ENCODE assay signal across 13 cellular contexts in the genomic region with DNA sequence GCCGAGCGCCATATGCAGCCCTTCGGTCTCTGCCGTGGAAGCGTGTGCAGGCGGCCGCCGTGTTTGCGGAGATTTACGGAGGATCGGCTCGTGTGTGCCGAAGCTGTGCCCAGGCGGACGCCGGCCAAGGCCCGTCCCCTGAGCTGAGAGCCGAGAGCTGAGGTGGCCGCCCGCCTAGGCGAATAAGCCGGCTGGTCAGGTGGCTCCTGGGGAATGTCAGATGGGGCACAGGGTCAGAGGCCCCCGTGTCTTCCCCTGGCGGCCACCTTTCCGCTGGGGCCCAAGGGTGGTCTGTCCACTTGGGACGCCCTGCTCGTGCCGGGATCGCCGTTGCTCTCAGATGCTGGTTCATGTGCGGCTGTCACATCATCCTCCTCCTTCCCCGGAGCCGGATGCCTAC.
A peak's percentile ranks its signal among the peaks of the same experiment; 100 is the strongest.
DNase-seq lines count a peak whose midpoint lies in the region; TF ChIP-seq lines count a peak whose summit lies in the region.
"Had no signal": no experiment of that assay in that cellular context is flagged by ENCODE, and none has a peak within 500 bp of the region (broad histone marks: within the 10 kb centered on the region; RNA-seq: fewer than 3 reads in every experiment).

No MANE protein-coding gene starts in this region.

- in situ Hi-C loops in astrocyte of the cerebellum (cut with HindIII; ENCODE audit: low sequenced_read_pairs), result no loop called here

- TF ChIP-seq CTCF in AG10803 (conservative IDR thresholded peaks at IDR 0.05; ENCODE audit: low read length) (no peak), astrocyte of the cerebellum (IDR thresholded peaks at IDR 0.05; ENCODE audit: low read depth, low read length, missing control alignments) (no peak), MM.1S (IDR thresholded peaks at IDR 0.05; ENCODE audit: low read length) (no peak)

- H3K9ac ChIP-seq in MM.1S (ENCODE audit: low read length), result no peak overlapping the region

- H3K4me3 ChIP-seq in AG10803 (ENCODE audit: low read length), result peak overlapping the region; percentile 61
- H3K4me3 ChIP-seq in astrocyte of the cerebellum (ENCODE audit: low read depth, low read length), result peak overlapping the region; percentile 23
- peak overlapping the region; percentile 24 for H3K4me3 ChIP-seq in skeletal muscle cell (ENCODE audit: low read depth, low read length)
- no peak overlapping the region for H3K4me3 ChIP-seq in MM.1S (ENCODE audit: low read length)
- H3K4me3 ChIP-seq: mucosa of descending colon had no signal

- H3K4me1 ChIP-seq in MM.1S (ENCODE audit: low read length), result no peaks in the 10 kb centered on the region

- peak; percentile 34 for DNase-seq in AG10803 (ENCODE audit: low read depth)
- DNase-seq in astrocyte of the cerebellum (ENCODE audit: low read depth), result no peak
- peak; percentile 40 for DNase-seq in left kidney (ENCODE audit: low read depth, low spot score)
- DNase-seq in skeletal muscle cell (ENCODE audit: low read depth), result no peak
- DNase-seq in MM.1S, result no peak
- DNase-seq in GM19240 (ENCODE audit: insufficient read length, low spot score), result no peak
- DNase-seq in kidney tubule cell (ENCODE audit: low spot score), result no peak
- no peak for DNase-seq in SIG-M5 treated with dmso at 0.1 percent for 504 hours (lab: John Stamatoyannopoulos, UW; ENCODE audit: unreplicated experiment)
- DNase-seq: activated CD4-positive, alpha-beta T cell treated with anti-CD3 and anti-CD28 coated beads, Interleukin-2, amount 50 U/mL, for 4 hours; activated gamma-delta T cell; erythroblast; mucosa of descending colon; NCI-H526 had no signal

- no peak overlapping the region for H3K4me2 ChIP-seq in MM.1S (ENCODE audit: low read depth, low read length)

- H2AFZ ChIP-seq in MM.1S (ENCODE audit: low read length), result no peak overlapping the region

- no peaks in the 10 kb centered on the region for H3K79me2 ChIP-seq in MM.1S (ENCODE audit: low read length)

- H4K20me1 ChIP-seq in MM.1S (ENCODE audit: insufficient read depth, low read length), result no peaks in the 10 kb centered on the region

- no peaks in the 10 kb centered on the region for H3K9me3 ChIP-seq in MM.1S (replicated peaks; ENCODE audit: insufficient read depth, low read length)
- H3K9me3 ChIP-seq: mucosa of descending colon had no signal

- H3K36me3 ChIP-seq in MM.1S (replicated peaks; ENCODE audit: insufficient read depth, low read length), result no peaks in the 10 kb centered on the region

- H3K27ac ChIP-seq in MM.1S (ENCODE audit: low read length), result no peak overlapping the region

- H3F3A ChIP-seq in MM.1S (ENCODE audit: insufficient read depth, low read length), result no peaks in the 10 kb centered on the region

- peaks cover 98% of the 10 kb centered on the region for H3K27me3 ChIP-seq in MM.1S (replicated peaks; ENCODE audit: insufficient read depth, low read length)

- no peaks in the 10 kb centered on the region for H3K9me2 ChIP-seq in MM.1S (replicated peaks; ENCODE audit: insufficient read depth, low read length)

Comparison
In these comparisons a context has a peak if more than half of its experiments do, and no peak if none do; other contexts are left out.
1. DNase-seq: peak in AG10803 (single experiment) and left kidney (single experiment); none in astrocyte of the cerebellum (single experiment), skeletal muscle cell (single experiment), MM.1S (single experiment), GM19240 (single experiment), kidney tubule cell (single experiment) and SIG-M5 treated with dmso at 0.1 percent for 504 hours (single experiment).